Comparison of ENCODE assay signal across 8 cellular contexts in the genomic region with DNA sequence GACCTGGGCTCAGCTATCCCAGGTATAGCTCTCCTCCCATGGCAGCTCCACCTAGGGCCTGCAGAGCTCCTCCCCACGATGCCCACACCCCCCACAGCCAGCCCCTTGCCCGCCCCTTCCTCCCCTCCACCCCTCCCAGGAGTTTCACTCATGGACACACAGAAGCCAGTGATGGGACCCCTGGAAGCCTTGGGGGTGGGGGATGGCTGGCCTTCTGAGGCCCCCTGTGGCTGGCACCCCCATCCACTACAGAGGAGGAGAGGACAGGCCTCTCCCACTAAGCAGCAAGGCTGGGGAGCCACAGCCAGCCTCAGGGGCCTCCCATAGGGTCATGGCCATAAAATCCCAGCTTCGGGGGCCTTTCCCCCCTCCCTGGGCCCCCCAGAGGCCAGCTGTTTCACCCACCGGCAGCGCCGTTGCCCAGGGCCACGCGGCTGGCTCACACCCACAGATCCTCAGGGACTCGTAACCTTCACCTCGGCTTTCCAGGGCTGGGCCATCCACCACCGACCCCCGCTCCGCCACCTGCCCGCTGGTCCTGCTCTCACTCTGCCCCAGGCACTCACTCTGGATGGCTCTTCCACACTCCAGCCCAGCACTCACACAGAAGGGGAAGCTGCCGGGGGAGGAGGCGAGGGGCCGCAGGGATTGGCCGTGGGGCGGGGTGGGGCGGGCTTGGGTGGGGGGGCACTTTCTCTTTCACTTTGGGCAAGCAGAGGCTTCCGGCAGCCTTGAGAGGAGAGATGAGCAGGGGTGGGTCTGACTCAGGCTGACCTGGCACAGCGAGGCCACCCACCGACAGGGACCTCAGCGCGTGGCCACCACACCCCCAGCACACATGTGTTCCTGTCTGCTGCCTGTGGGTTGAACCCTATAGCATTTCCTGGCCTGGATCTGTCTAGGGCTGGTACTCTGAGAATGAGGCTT. TPM values are rescaled to one million over a fixed set of nuclear protein-coding genes. Genes with fewer than 3 reads are reported as not detected.
A peak's percentile ranks its signal among the peaks of the same experiment; 100 is the strongest.
DNase-seq lines count a peak whose midpoint lies in the region; ATAC-seq and TF ChIP-seq lines count a peak whose summit lies in the region.

No MANE protein-coding gene starts in this region.

- peaks cover 22% of the 10 kb centered on the region for H3K4me1 ChIP-seq in neuron (ENCODE audit: insufficient read depth, low read length)

- no peaks in the 10 kb centered on the region for H3K27me3 ChIP-seq in neuron (ENCODE audit: insufficient read depth, low read length)

- no peak overlapping the region for H2AFZ ChIP-seq in neuron (ENCODE audit: low read depth, low read length)

- peaks cover 0 to 1% of the 10 kb centered on the region in 2 donors for H3K36me3 Mint-ChIP-seq in activated T-cell treated with anti-CD3 and anti-CD28 coated beads, Interleukin-2, amount 50 U/mL, for 72 hours (ENCODE audit: insufficient read depth in 2 of 2)

- TF ChIP-seq CTCF in fibroblast of mammary gland (conservative IDR thresholded peaks at IDR 0.05; ENCODE audit: control insufficient read depth, insufficient read depth, low read depth, low read length) = no peak

- H3K4me3 ChIP-seq in fibroblast of mammary gland (ENCODE audit: control insufficient read depth, low read depth, low read length) (peak overlapping the region; percentile 68), neuron (ENCODE audit: low read length) (peak overlapping the region; percentile 70)

- H3K4me1 Mint-ChIP-seq in activated T-cell treated with anti-CD3 and anti-CD28 coated beads, Interleukin-2, amount 50 U/mL, for 72 hours (ENCODE audit: low read depth) = peaks cover 17% of the 10 kb centered on the region

- H3K36me3 ChIP-seq in neuron (ENCODE audit: insufficient read depth, low read length) = peaks cover 47% of the 10 kb centered on the region

- H3K27me3 Mint-ChIP-seq in activated T-cell treated with anti-CD3 and anti-CD28 coated beads, Interleukin-2, amount 50 U/mL, for 72 hours (ENCODE audit: low read depth) = no peaks in the 10 kb centered on the region

- peak overlapping the region; percentile 79 for H3K27ac Mint-ChIP-seq in activated T-cell treated with anti-CD3 and anti-CD28 coated beads, Interleukin-2, amount 50 U/mL, for 72 hours

- peak overlapping the region; percentile 78 to 97 for H3K4me3 Mint-ChIP-seq in activated T-cell treated with anti-CD3 and anti-CD28 coated beads, Interleukin-2, amount 50 U/mL, for 72 hours

- H3K27ac ChIP-seq in substantia nigra (ENCODE audit: low read depth, low read length, poor library complexity, severe bottlenecking) = peak overlapping the region; percentile 55

- DNase-seq in DMS153 treated with DMSO at 0.1 percent for 48 hours (lab: John Stamatoyannopoulos, UW; ENCODE audit: unreplicated experiment) (peak; percentile 61), fibroblast of mammary gland (ENCODE audit: low read depth) (peak; percentile 94), substantia nigra (lab: John Stamatoyannopoulos, UW) (peak in 35 of 49 donors; percentile 13 to 71 (median 48)), pons (ENCODE audit: low spot score) (no peak)
- DNase-seq in activated T-cell treated with anti-CD3 and anti-CD28 coated beads, Interleukin-2, amount 50 U/mL, for 72 hours = peak; percentile 85 to 93

- H3K9me3 Mint-ChIP-seq in activated T-cell treated with anti-CD3 and anti-CD28 coated beads, Interleukin-2, amount 50 U/mL, for 72 hours = no peaks in the 10 kb centered on the region

- peak; percentile 31 for ATAC-seq in HG03159 (IDR thresholded peaks at IDR 0.05; ENCODE audit: unreplicated experiment)
- peak; percentile 80 to 84 for ATAC-seq in activated T-cell treated with anti-CD3 and anti-CD28 coated beads, Interleukin-2, amount 50 U/mL, for 72 hours (replicated peaks in 1 of 2)

- H3K9me3 ChIP-seq in neuron (ENCODE audit: low read length) = no peaks in the 10 kb centered on the region

TF ChIP-seq in PFSK-1, 5 proteins besides CTCF, POLR2A, EP300 and RAD21:
- TF ChIP-seq SIN3A (IDR thresholded peaks at IDR 0.05; ENCODE audit: borderline replicate concordance, insufficient read depth, low read length) (peak; percentile 96; the same call in 1 of the 2 replicates), TAF1 (IDR thresholded peaks at IDR 0.05; ENCODE audit: borderline replicate concordance, insufficient read depth, low read length) (0 out of 2 replicates have a peak, but pooled peaks have one; percentile 47), FOXP2 (optimal IDR thresholded peaks at IDR 0.05; ENCODE audit: borderline replicate concordance, extremely low read depth, extremely low read length, insufficient read depth) (no peak), POLR2AphosphoS5 (IDR thresholded peaks at IDR 0.05; ENCODE audit: low read depth, low read length) (peak; percentile 71; the same call in 1 of the 2 replicates)
- TF ChIP-seq, protein P1, sequence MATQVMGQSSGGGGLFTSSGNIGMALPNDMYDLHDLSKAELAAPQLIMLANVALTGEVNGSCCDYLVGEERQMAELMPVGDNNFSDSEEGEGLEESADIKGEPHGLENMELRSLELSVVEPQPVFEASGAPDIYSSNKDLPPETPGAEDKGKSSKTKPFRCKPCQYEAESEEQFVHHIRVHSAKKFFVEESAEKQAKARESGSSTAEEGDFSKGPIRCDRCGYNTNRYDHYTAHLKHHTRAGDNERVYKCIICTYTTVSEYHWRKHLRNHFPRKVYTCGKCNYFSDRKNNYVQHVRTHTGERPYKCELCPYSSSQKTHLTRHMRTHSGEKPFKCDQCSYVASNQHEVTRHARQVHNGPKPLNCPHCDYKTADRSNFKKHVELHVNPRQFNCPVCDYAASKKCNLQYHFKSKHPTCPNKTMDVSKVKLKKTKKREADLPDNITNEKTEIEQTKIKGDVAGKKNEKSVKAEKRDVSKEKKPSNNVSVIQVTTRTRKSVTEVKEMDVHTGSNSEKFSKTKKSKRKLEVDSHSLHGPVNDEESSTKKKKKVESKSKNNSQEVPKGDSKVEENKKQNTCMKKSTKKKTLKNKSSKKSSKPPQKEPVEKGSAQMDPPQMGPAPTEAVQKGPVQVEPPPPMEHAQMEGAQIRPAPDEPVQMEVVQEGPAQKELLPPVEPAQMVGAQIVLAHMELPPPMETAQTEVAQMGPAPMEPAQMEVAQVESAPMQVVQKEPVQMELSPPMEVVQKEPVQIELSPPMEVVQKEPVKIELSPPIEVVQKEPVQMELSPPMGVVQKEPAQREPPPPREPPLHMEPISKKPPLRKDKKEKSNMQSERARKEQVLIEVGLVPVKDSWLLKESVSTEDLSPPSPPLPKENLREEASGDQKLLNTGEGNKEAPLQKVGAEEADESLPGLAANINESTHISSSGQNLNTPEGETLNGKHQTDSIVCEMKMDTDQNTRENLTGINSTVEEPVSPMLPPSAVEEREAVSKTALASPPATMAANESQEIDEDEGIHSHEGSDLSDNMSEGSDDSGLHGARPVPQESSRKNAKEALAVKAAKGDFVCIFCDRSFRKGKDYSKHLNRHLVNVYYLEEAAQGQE (IDR thresholded peaks at IDR 0.05; ENCODE audit: insufficient read depth in 1 of 2, low read depth in 2 of 2, low read length in 2 of 2) = no peak

RNA-seq across cellular contexts. Expression of a gene that starts 2.2 kb away (rescaled TPM):
- polyA plus RNA-seq in PFSK-1 (2012; ENCODE audit: insufficient read length, low read depth) = 83.1 TPM
- total RNA-seq in activated T-cell treated with anti-CD3 and anti-CD28 coated beads, Interleukin-2, amount 50 U/mL, for 72 hours = 10 to 100 TPM; 30.8 to 40.2 TPM

RNA-seq across cellular contexts. Expression of a gene that starts 6.0 kb away (rescaled TPM):
- 0.45 TPM for polyA plus RNA-seq in PFSK-1 (2012; ENCODE audit: insufficient read length, low read depth)
- total RNA-seq in activated T-cell treated with anti-CD3 and anti-CD28 coated beads, Interleukin-2, amount 50 U/mL, for 72 hours = 1 to 10 TPM; 1.4 to 1.6 TPM

RNA-seq across cellular contexts. Expression of a gene that starts 9.1 kb away (rescaled TPM):
- 26.4 TPM for polyA plus RNA-seq in PFSK-1 (2012; ENCODE audit: insufficient read length, low read depth)
- total RNA-seq in activated T-cell treated with anti-CD3 and anti-CD28 coated beads, Interleukin-2, amount 50 U/mL, for 72 hours = 10 to 100 TPM; 25.2 to 34.2 TPM

RNA-seq across cellular contexts. Expression of a gene that starts 13.9 kb away (rescaled TPM):
- 4,698 TPM for polyA plus RNA-seq in PFSK-1 (2012; ENCODE audit: insufficient read length, low read depth)
- 1,000 to 10,000 TPM; 3,054 to 3,114 TPM for total RNA-seq in activated T-cell treated with anti-CD3 and anti-CD28 coated beads, Interleukin-2, amount 50 U/mL, for 72 hours

RNA-seq across cellular contexts. Expression of a gene that starts 18.6 kb away (rescaled TPM):
- 88.8 TPM for polyA plus RNA-seq in PFSK-1 (2012; ENCODE audit: insufficient read length, low read depth)
- total RNA-seq in activated T-cell treated with anti-CD3 and anti-CD28 coated beads, Interleukin-2, amount 50 U/mL, for 72 hours = 10 to 100 TPM; 31.9 to 34.4 TPM
